Comparison of ENCODE assay signal across 8 cellular contexts in genomic region chr9:77432053-77432452, GRCh38.
"Had no signal": no experiment of that assay in that cellular context is flagged by ENCODE, and none has a peak within 500 bp of the region (broad histone marks: within the 10 kb centered on the region; RNA-seq: fewer than 3 reads in every experiment).

No MANE protein-coding gene starts in this region.

- H3K4me3 ChIP-seq: GM12878 had no signal

- FAIRE-seq: G401.6, GM12878, GM12891, GM12892, GM18507, GM19239 had no signal

- ATAC-seq: GM12878 had no signal

- DNase-seq: GDM1, GF-D8 had no signal
